23 cellular contexts compared by ENCODE assay signal in the genomic region with DNA sequence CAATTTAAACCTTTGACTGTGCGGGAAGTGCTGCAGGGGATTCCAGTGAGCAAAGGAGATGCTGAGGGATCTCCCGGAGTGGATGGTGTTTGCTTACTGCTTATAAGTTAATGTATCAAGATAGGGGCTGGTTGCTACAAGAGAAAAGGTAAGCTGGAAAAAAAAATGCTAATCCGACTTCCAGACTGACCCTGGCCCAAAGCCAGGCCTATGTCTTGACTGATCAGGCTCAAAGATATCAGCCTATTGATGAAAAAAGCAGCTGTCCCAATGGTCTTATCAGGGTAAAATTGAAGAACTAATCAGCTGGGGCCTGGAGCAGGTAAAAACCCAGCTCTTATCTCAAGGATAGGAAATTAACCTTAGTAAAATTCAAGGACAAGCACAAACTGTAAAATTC. TPM values are rescaled to one million over a fixed set of nuclear protein-coding genes. Genes with fewer than 3 reads are reported as not detected.
DNase-seq lines count a peak whose midpoint lies in the region; ATAC-seq and TF ChIP-seq lines count a peak whose summit lies in the region.
"Had no signal": no experiment of that assay in that cellular context is flagged by ENCODE, and none has a peak within 500 bp of the region (broad histone marks: within the 10 kb centered on the region; RNA-seq: fewer than 3 reads in every experiment).

No MANE protein-coding gene starts in this region.

- POLR2A ChIA-PET in WTC11 (lab: Charles Lee), result interaction anchor here (0.7 to 3.0 kb wide), 3 partner anchors 11 to 171 kb away, joined by 3 to 19 read pairs (median 19); partner anchors contain the start of gene ZNF90
- POLR2A ChIA-PET in activated CD4-positive, alpha-beta memory T cell treated with anti-CD3 and anti-CD28 coated beads, Interleukin-2, amount 10 ng/mL, durations not matched to agents 7 days and 5 days (lab: Charles Lee), result no interaction called here

- H4K5ac ChIP-seq in mesendoderm (ENCODE audit: low read length), result no peak overlapping the region

- no peak overlapping the region for H2AFZ ChIP-seq in GM23338
- H2AFZ ChIP-seq: GM23248 had no signal

- H4K8ac ChIP-seq in mesendoderm (ENCODE audit: low read depth, low read length), result no peak overlapping the region

- H3K4me1 ChIP-seq in GM23338 (ENCODE audit: insufficient read depth), result peaks cover 42% of the 10 kb centered on the region
- H3K4me1 ChIP-seq in mesendoderm (ENCODE audit: control insufficient read depth, low read depth, low read length), result peaks cover 9% of the 10 kb centered on the region
- H3K4me1 ChIP-seq: A549; BE2C; BLaER1 treated with 17β-estradiol and CSF1 and Interleukin-3, amounts not matched to agents 10 nM and 100 nM; HAP-1 had no signal

- H3K4me2 ChIP-seq in GM23338, result peak overlapping the region; percentile 62
- no peak overlapping the region for H3K4me2 ChIP-seq in mesendoderm (ENCODE audit: low read length)
- H3K4me2 ChIP-seq: A549; BLaER1 treated with 17β-estradiol and CSF1 and Interleukin-3, amounts not matched to agents 10 nM and 100 nM had no signal

- H3K23ac ChIP-seq in mesendoderm (ENCODE audit: low read length), result no peak overlapping the region

- WGBS in mesendoderm (ENCODE audit: extremely low coverage, insufficient coverage, low lambda C conversion rate), result no CpG with 5 or more reads among the region's 3 CpGs

- H3K9me2 ChIP-seq in GM23338 (ENCODE audit: insufficient read depth), result peaks cover 7% of the 10 kb centered on the region; the same call in 1 of the 2 replicates

- 0 out of 2 replicates have a peak, but pooled peaks cover 5% of the 10 kb centered on the region for H3F3A ChIP-seq in GM23338 (replicated peaks; ENCODE audit: low read depth)

- H3K27me3 ChIP-seq in GM23338 (ENCODE audit: insufficient read depth) (no peaks in the 10 kb centered on the region), mesendoderm (ENCODE audit: insufficient read depth, low read length, poor library complexity) (no peaks in the 10 kb centered on the region)
- H3K27me3 ChIP-seq: BE2C; BLaER1 treated with 17β-estradiol and CSF1 and Interleukin-3, amounts not matched to agents 10 nM and 100 nM had no signal

- peak overlapping the region; percentile 23; the same call in 1 of the 2 replicates for H3K4me3 ChIP-seq in GM23338
- H3K4me3 ChIP-seq in mesendoderm (ENCODE audit: low read length), result no peak overlapping the region
- H3K4me3 ChIP-seq in coronary artery, result no peak overlapping the region
- H3K4me3 ChIP-seq: A549; BLaER1 treated with 17β-estradiol and CSF1 and Interleukin-3, amounts not matched to agents 10 nM and 100 nM; GM12878; GM23248; HAP-1 had no signal

- H3K4me1 Mint-ChIP-seq in GM23338 (peaks cover 37% of the 10 kb centered on the region), WTC11 (peaks cover 56% of the 10 kb centered on the region)
- H3K4me1 Mint-ChIP-seq in activated CD4-positive, alpha-beta memory T cell treated with anti-CD3 and anti-CD28 coated beads, Interleukin-2, amount 10 ng/mL, durations not matched to agents 7 days and 5 days, result no peaks in the 10 kb centered on the region
- H3K4me1 Mint-ChIP-seq: CD14-positive monocyte; CD8-positive, alpha-beta memory T cell had no signal

- CTCF ChIA-PET in WTC11 (lab: Charles Lee), result interaction anchor here (1.1 to 1.6 kb wide), 4 partner anchors 11 to 69 kb away, joined by 3 to 10 read pairs (median 5); partner anchors contain the start of genes ZNF682 and ZNF90
- CTCF ChIA-PET in activated CD4-positive, alpha-beta memory T cell treated with anti-CD3 and anti-CD28 coated beads, Interleukin-2, amount 10 ng/mL, durations not matched to agents 7 days and 5 days (lab: Charles Lee), result no interaction called here

- H3K79me1 ChIP-seq in mesendoderm (ENCODE audit: low read length), result no peaks in the 10 kb centered on the region

- no peak overlapping the region for H3K9ac ChIP-seq in mesendoderm (ENCODE audit: low read length)
- H3K9ac ChIP-seq: BLaER1 treated with 17β-estradiol and CSF1 and Interleukin-3, amounts not matched to agents 10 nM and 100 nM; GM23248 had no signal

- H3K79me2 ChIP-seq in GM23338 (replicated peaks; ENCODE audit: insufficient read depth) (no peaks in the 10 kb centered on the region), mesendoderm (ENCODE audit: control insufficient read depth, insufficient read depth, low read length) (no peaks in the 10 kb centered on the region)

- no peak for ATAC-seq in GM23338
- no peak for ATAC-seq in WTC11
- ATAC-seq: A549, GM12878 had no signal

- no peak overlapping the region for H3K18ac ChIP-seq in mesendoderm (ENCODE audit: low read length)

- H3K27me3 Mint-ChIP-seq in GM23338 (ENCODE audit: insufficient read depth, low read depth, poor library complexity) (peaks cover 12% of the 10 kb centered on the region), WTC11 (ENCODE audit: low read depth) (peaks cover 2% of the 10 kb centered on the region; the same call in 1 of the 2 replicates)
- H3K27me3 Mint-ChIP-seq in activated CD4-positive, alpha-beta memory T cell treated with anti-CD3 and anti-CD28 coated beads, Interleukin-2, amount 10 ng/mL, durations not matched to agents 7 days and 5 days, result no peaks in the 10 kb centered on the region

- H4K20me1 ChIP-seq in GM23338 (replicated peaks; ENCODE audit: insufficient read depth), result no peaks in the 10 kb centered on the region
- H4K20me1 ChIP-seq: BLaER1 treated with 17β-estradiol and CSF1 and Interleukin-3, amounts not matched to agents 10 nM and 100 nM had no signal

- H3K27ac Mint-ChIP-seq in GM23338 (no peak overlapping the region), WTC11 (peak overlapping the region; percentile 64; the same call in 1 of the 2 replicates)
- no peak overlapping the region for H3K27ac Mint-ChIP-seq in activated CD4-positive, alpha-beta memory T cell treated with anti-CD3 and anti-CD28 coated beads, Interleukin-2, amount 10 ng/mL, durations not matched to agents 7 days and 5 days
- H3K27ac Mint-ChIP-seq: CD14-positive monocyte; CD4-positive, alpha-beta T cell; CD8-positive, alpha-beta memory T cell; HFFc6 had no signal

- no peak overlapping the region for H2AK5ac ChIP-seq in mesendoderm (ENCODE audit: low read length)

- H3K9me3 Mint-ChIP-seq in GM23338 (peaks cover 32% of the 10 kb centered on the region), WTC11 (peaks cover 29% of the 10 kb centered on the region)
- peaks cover 35% of the 10 kb centered on the region for H3K9me3 Mint-ChIP-seq in activated CD4-positive, alpha-beta memory T cell treated with anti-CD3 and anti-CD28 coated beads, Interleukin-2, amount 10 ng/mL, durations not matched to agents 7 days and 5 days

- no peak overlapping the region for H3K4ac ChIP-seq in mesendoderm (ENCODE audit: low read depth, low read length)

- no peak overlapping the region for H3K4me3 Mint-ChIP-seq in GM23338
- H3K4me3 Mint-ChIP-seq in WTC11, result no peak overlapping the region
- H3K4me3 Mint-ChIP-seq in activated CD4-positive, alpha-beta memory T cell treated with anti-CD3 and anti-CD28 coated beads, Interleukin-2, amount 10 ng/mL, durations not matched to agents 7 days and 5 days, result no peak overlapping the region
- H3K4me3 Mint-ChIP-seq: CD14-positive monocyte; CD4-positive, alpha-beta T cell; CD8-positive, alpha-beta memory T cell; HFFc6 had no signal

- no peaks in the 10 kb centered on the region; the same call in 1 of the 2 replicates for H3K36me3 ChIP-seq in GM23338 (ENCODE audit: insufficient read depth)
- H3K36me3 ChIP-seq in mesendoderm (ENCODE audit: control insufficient read depth, insufficient read depth, low read length), result no peaks in the 10 kb centered on the region
- H3K36me3 ChIP-seq: BE2C; BLaER1 treated with 17β-estradiol and CSF1 and Interleukin-3, amounts not matched to agents 10 nM and 100 nM; HAP-1 had no signal

- no peak for DNase-seq in GM23338 (ENCODE audit: low spot score)
- no peak for DNase-seq in WTC11 (ENCODE audit: low spot score)
- DNase-seq in mesendoderm, result peak; percentile 82
- DNase-seq in cardiac septum (ENCODE audit: low spot score), result no peak
- no peak for DNase-seq in coronary artery (ENCODE audit: low spot score)
- DNase-seq in activated CD4-positive, alpha-beta memory T cell treated with anti-CD3 and anti-CD28 coated beads, Interleukin-2, amount 10 ng/mL, durations not matched to agents 7 days and 5 days, result no peak
- DNase-seq: 8988T; ACHN; AML-193; BE2C; CD4-positive, alpha-beta T cell; CD8-positive, alpha-beta memory T cell; DMS 273 treated with DMSO at 0.1 percent for 48 hours; DMS79; EL; GDM1; GM23248; HFFc6 had no signal

- H3K56ac ChIP-seq in mesendoderm (ENCODE audit: low read length), result no peak overlapping the region

- TF ChIP-seq CTCF in GM23338 (conservative IDR thresholded peaks at IDR 0.05; ENCODE audit: low read depth in 2 of 2) (no peak), WTC11 (IDR thresholded peaks at IDR 0.05) (no peak), coronary artery (IDR thresholded peaks at IDR 0.05) (no peak)

- H2BK15ac ChIP-seq in mesendoderm (replicated peaks; ENCODE audit: low read depth), result no peak overlapping the region

- H3K27ac ChIP-seq in GM23338 (ENCODE audit: low read depth), result peak overlapping the region; percentile 94; the same call in 1 of the 2 replicates
- H3K27ac ChIP-seq in mesendoderm (ENCODE audit: low read depth, low read length), result peak overlapping the region; percentile 55
- H3K27ac ChIP-seq in coronary artery, result no peak overlapping the region
- H3K27ac ChIP-seq: A549; BLaER1 treated with 17β-estradiol and CSF1 and Interleukin-3, amounts not matched to agents 10 nM and 100 nM; GM23248 had no signal

- intact Hi-C loops in cardiac septum (cut with DNase I), result no loop called here

- H3K36me3 Mint-ChIP-seq in GM23338 (ENCODE audit: low read depth) (peaks cover 28% of the 10 kb centered on the region), WTC11 (peaks cover 35% of the 10 kb centered on the region)
- H3K36me3 Mint-ChIP-seq in activated CD4-positive, alpha-beta memory T cell treated with anti-CD3 and anti-CD28 coated beads, Interleukin-2, amount 10 ng/mL, durations not matched to agents 7 days and 5 days (ENCODE audit: low read depth), result peaks cover 4% of the 10 kb centered on the region
- H3K36me3 Mint-ChIP-seq: CD14-positive monocyte had no signal

- H2BK120ac ChIP-seq in mesendoderm (ENCODE audit: low read depth, low read length), result no peak overlapping the region

- no peak overlapping the region for H2BK5ac ChIP-seq in mesendoderm (ENCODE audit: low read length)

RNA-seq across cellular contexts. Expression of gene ZNF90, which starts 10.9 kb away (rescaled TPM):
- 101 and 122 TPM in 2 replicates for total RNA-seq in GM23338 (2014; rRNA removed; shearing (Covaris generic))
- 99.0 and 102 TPM in 2 replicates for polyA plus RNA-seq in GM23338 (2016; fragmentation: Nextera tagmentation; extraction: Ambion mirVana)
- 112 to 114 TPM (median 114 TPM) in 3 replicates for total RNA-seq in WTC11 (2021)
- polyA plus RNA-seq in mesendoderm (2013, experiment 1 of 2), result 90.5 TPM
- polyA plus RNA-seq in mesendoderm (2013, experiment 2 of 2), result 87.0 TPM
- 0.94 TPM for total RNA-seq in cardiac septum
- 1 to 10 TPM; 7.8 to 8.5 TPM for total RNA-seq in activated CD4-positive, alpha-beta memory T cell treated with anti-CD3 and anti-CD28 coated beads, Interleukin-2, amount 10 ng/mL, durations not matched to agents 7 days and 5 days
- polyA plus RNA-seq: A549, CD14-positive monocyte had no signal

RNA-seq across cellular contexts. Expression of gene ZNF682, which starts 27.6 kb away (rescaled TPM):
- total RNA-seq in GM23338 (2014; rRNA removed; shearing (Covaris generic)), result 17.4 and 25.1 TPM in 2 replicates
- 38.3 and 45.1 TPM in 2 replicates for polyA plus RNA-seq in GM23338 (2016; fragmentation: Nextera tagmentation; extraction: Ambion mirVana)
- 20.5 to 25.4 TPM (median 20.8 TPM) in 3 replicates for total RNA-seq in WTC11 (2021)
- 13.0 TPM for polyA plus RNA-seq in mesendoderm (2013, experiment 1 of 2)
- 13.5 TPM for polyA plus RNA-seq in mesendoderm (2013, experiment 2 of 2)
- total RNA-seq in cardiac septum, result 2.9 TPM
- total RNA-seq in activated CD4-positive, alpha-beta memory T cell treated with anti-CD3 and anti-CD28 coated beads, Interleukin-2, amount 10 ng/mL, durations not matched to agents 7 days and 5 days, result 1 to 10 TPM; 4.8 to 5.5 TPM
- polyA plus RNA-seq: A549 had no signal

Comparison
In these comparisons a context has a peak if more than half of its experiments do, and no peak if none do; other contexts are left out.
1. H3K27ac ChIP-seq: peak in GM23338 (single experiment) and mesendoderm (single experiment); none in coronary artery (0 of 2).
2. RNA of gene ZNF90, which starts 10.9 kb away (total RNA-seq): 101 to 122 TPM in GM23338 and 112 to 114 TPM in WTC11; 7.8 to 8.5 TPM in activated CD4-positive, alpha-beta memory T cell treated with anti-CD3 and anti-CD28 coated beads, Interleukin-2, amount 10 ng/mL, durations not matched to agents 7 days and 5 days and 0.94 TPM in cardiac septum (single experiment); every median in the first group is over 10 times any median in the second.